Comparison of ENCODE assay signal across 12 cellular contexts in genomic region chr7:105278973-105279687, GRCh38.
DNase-seq lines count a peak whose midpoint lies in the region; ATAC-seq, FAIRE-seq and TF ChIP-seq lines count a peak whose summit lies in the region.
"Had no signal": no experiment of that assay in that cellular context is flagged by ENCODE, and none has a peak within 500 bp of the region (broad histone marks: within the 10 kb centered on the region; RNA-seq: fewer than 3 reads in every experiment).

No MANE protein-coding gene starts in this region.

- H3K36me3 ChIP-seq in brain microvascular endothelial cell (replicated peaks), result no peaks in the 10 kb centered on the region
- H3K36me3 ChIP-seq: esophagus muscularis mucosa had no signal

- no peak overlapping the region for H3K27ac Mint-ChIP-seq in T-helper 2 cell treated with Interferon-gamma antibody and Interleukin-4, amounts not matched to agents 5 μg/mL and 100 μg/mL, for 36 hours

- H3K4me3 Mint-ChIP-seq in T-helper 2 cell treated with Interferon-gamma antibody and Interleukin-4, amounts not matched to agents 5 μg/mL and 100 μg/mL, for 36 hours, result no peak overlapping the region

- H3K27ac ChIP-seq in brain microvascular endothelial cell, result no peak overlapping the region
- H3K27ac ChIP-seq: C4-2B, esophagus muscularis mucosa had no signal

- peak; percentile 26 for ATAC-seq in GM21576 (IDR thresholded peaks at IDR 0.05; ENCODE audit: unreplicated experiment)
- peak; percentile 64 for ATAC-seq in HG03354 (IDR thresholded peaks at IDR 0.05; ENCODE audit: poor library complexity, severe bottlenecking, unreplicated experiment)

- H3K27me3 Mint-ChIP-seq in T-helper 2 cell treated with Interferon-gamma antibody and Interleukin-4, amounts not matched to agents 5 μg/mL and 100 μg/mL, for 36 hours (ENCODE audit: low read depth), result no peaks in the 10 kb centered on the region

- peaks cover 1% of the 10 kb centered on the region for H3K36me3 Mint-ChIP-seq in T-helper 2 cell treated with Interferon-gamma antibody and Interleukin-4, amounts not matched to agents 5 μg/mL and 100 μg/mL, for 36 hours (ENCODE audit: low read depth)

- H3K4me3 ChIP-seq in fibroblast of the aortic adventitia (ENCODE audit: low read depth, low read length) (peak overlapping the region; percentile 34), brain microvascular endothelial cell (ENCODE audit: low read depth, low read length) (no peak overlapping the region)

- TF ChIP-seq CTCF in fibroblast of the aortic adventitia (IDR thresholded peaks at IDR 0.05; ENCODE audit: insufficient read depth, low read length) (no peak), brain microvascular endothelial cell (IDR thresholded peaks at IDR 0.05; ENCODE audit: low read depth, low read length, missing control alignments) (no peak)

- in situ Hi-C loops in brain microvascular endothelial cell (cut with HindIII; ENCODE audit: low pct_ligation_motif_present, low sequenced_read_pairs), result no loop called here

- DNase-seq in GM18507 (ENCODE audit: extremely low spot score, insufficient read length, low read depth) (peak; percentile 26), fibroblast of the aortic adventitia (ENCODE audit: low read depth) (peak; percentile 24), brain microvascular endothelial cell (no peak), H54 (ENCODE audit: insufficient read length, low spot score) (no peak), NCI-H187 treated with DMSO at 0.1 percent for 48 hours (lab: John Stamatoyannopoulos, UW) (no peak)
- no peak for DNase-seq in T-helper 2 cell treated with Interferon-gamma antibody and Interleukin-4, amounts not matched to agents 5 μg/mL and 100 μg/mL, for 36 hours (ENCODE audit: low spot score)
- DNase-seq: T1000 had no signal

- TF ChIP-seq POLR2A in H54 (IDR thresholded peaks at IDR 0.05; ENCODE audit: low read depth, low read length), result no peak

- no peaks in the 10 kb centered on the region for H3K27me3 ChIP-seq in brain microvascular endothelial cell (replicated peaks)
- H3K27me3 ChIP-seq: esophagus muscularis mucosa had no signal

- H3K9me3 Mint-ChIP-seq in T-helper 2 cell treated with Interferon-gamma antibody and Interleukin-4, amounts not matched to agents 5 μg/mL and 100 μg/mL, for 36 hours, result no peaks in the 10 kb centered on the region

- H3K4me1 Mint-ChIP-seq in T-helper 2 cell treated with Interferon-gamma antibody and Interleukin-4, amounts not matched to agents 5 μg/mL and 100 μg/mL, for 36 hours (ENCODE audit: low read depth), result peaks cover 2% of the 10 kb centered on the region

- FAIRE-seq in GM18507 (lab: Jason Lieb, UNC), result peak; percentile 9
- FAIRE-seq in H54 (lab: Jason Lieb, UNC), result no peak
- FAIRE-seq: GM12892 had no signal

Comparison
In these comparisons a context has a peak if more than half of its experiments do, and no peak if none do; other contexts are left out.
1. DNase-seq: peak in GM18507 (single experiment) and fibroblast of the aortic adventitia (single experiment); none in brain microvascular endothelial cell (single experiment), H54 (single experiment), T-helper 2 cell treated with Interferon-gamma antibody and Interleukin-4, amounts not matched to agents 5 μg/mL and 100 μg/mL, for 36 hours (single experiment) and NCI-H187 treated with DMSO at 0.1 percent for 48 hours (single experiment).